Comparison of ENCODE assay signal across 8 cellular contexts in the genomic region with DNA sequence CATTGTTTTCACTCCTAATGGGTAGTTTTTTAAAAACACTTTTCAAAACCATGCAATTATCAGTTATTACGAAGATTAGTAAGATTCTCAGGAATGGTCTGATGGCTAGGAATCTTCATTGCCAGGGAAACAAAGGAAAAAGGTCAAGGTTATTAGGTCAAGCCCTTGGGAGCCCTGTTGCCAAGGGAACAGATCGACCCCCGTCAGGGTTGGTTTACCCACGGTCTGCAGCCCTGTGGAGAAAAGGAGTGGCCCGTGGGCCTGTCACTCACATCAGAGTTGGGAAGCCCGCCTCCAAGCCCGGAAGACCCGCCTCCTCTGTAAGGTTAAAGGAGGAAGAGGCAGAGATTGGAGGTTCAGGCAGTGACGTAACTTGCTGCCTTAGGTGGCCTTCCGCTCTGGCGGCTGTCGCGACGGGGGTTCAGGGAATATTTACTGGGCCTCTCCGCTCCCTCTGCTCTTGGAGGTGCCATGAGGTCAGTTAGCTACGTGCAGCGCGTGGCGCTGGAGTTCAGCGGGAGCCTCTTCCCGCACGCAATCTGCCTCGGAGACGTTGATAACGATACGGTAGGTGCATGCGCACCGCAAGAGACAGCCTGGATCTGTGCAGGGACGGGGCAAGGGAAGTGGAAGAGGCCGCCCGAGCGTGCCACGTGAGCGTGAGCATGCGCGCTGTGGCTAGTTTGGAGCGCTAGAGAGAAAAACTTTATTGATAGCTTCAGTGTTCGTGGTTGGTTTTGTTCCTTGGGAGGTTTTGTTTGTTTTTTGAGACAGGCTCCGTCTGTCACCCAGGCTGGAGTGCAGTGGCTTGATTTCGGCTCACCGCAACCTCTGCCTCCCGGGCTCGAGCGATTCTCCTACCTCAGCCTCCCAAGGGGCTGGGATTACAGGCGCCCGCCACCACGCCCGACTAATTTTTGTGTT. TPM values are rescaled to one million over a fixed set of nuclear protein-coding genes. Genes with fewer than 3 reads are reported as not detected.
A peak's percentile ranks its signal among the peaks of the same experiment; 100 is the strongest.
DNase-seq lines count a peak whose midpoint lies in the region; ATAC-seq and TF ChIP-seq lines count a peak whose summit lies in the region.

A gene (plus strand): TSS at position 379 of the 924 bp plus-strand sequence. CDS start 93 bp downstream, at position 472.

- H3K56ac ChIP-seq in H9 (ENCODE audit: insufficient read length, low read depth, low read length) = no peak within 1 kb of the TSS

- ATAC-seq in natural killer cell treated with Interleukin-12 subunit alpha and Interleukin-12 subunit beta and Interleukin-15 and Interleukin-18, amount 100 ng/mL, for 72 hours = peak; percentile 99
- peak; percentile 96 for ATAC-seq in stimulated activated naive CD8-positive, alpha-beta T cell treated with anti-CD3 and anti-CD28 coated beads, Interleukin-15, Interleukin-2, amounts not matched to agents 100 U/mL and 50 U/mL, for 24 hours

- H3K4me1 Mint-ChIP-seq in H9 = peaks cover 13 to 14% of the 10 kb centered on the region in 2 experiments
- peaks cover 13 to 14% of the 10 kb centered on the region in 2 donors for H3K4me1 Mint-ChIP-seq in natural killer cell treated with Interleukin-12 subunit alpha and Interleukin-12 subunit beta and Interleukin-15 and Interleukin-18, amount 100 ng/mL, for 72 hours (ENCODE audit: low read depth in 2 of 2)

- H2BK5ac ChIP-seq in H9 (ENCODE audit: insufficient read length, low read length) = peak within 1 kb of the TSS; percentile 65

- peak within 1 kb of the TSS; percentile 100 for H3K27ac Mint-ChIP-seq in H9
- peak within 1 kb of the TSS; percentile 93 to 99 for H3K27ac Mint-ChIP-seq in natural killer cell treated with Interleukin-12 subunit alpha and Interleukin-12 subunit beta and Interleukin-15 and Interleukin-18, amount 100 ng/mL, for 72 hours

- H3K4ac ChIP-seq in H9 (ENCODE audit: low read depth, low read length) = no peak within 1 kb of the TSS

- peak within 1 kb of the TSS; percentile 95 for H3K9ac ChIP-seq in ES-I3 (ENCODE audit: low read depth, low read length)
- H3K9ac ChIP-seq in H9 (ENCODE audit: extremely low read depth, insufficient read length, low read length) = peak within 1 kb of the TSS; percentile 85

- H2AK5ac ChIP-seq in H9 (ENCODE audit: insufficient read length, low read length) = no peak within 1 kb of the TSS

- peak within 1 kb of the TSS; percentile 95 to 100 for H3K4me3 Mint-ChIP-seq in H9
- H3K4me3 Mint-ChIP-seq in natural killer cell treated with Interleukin-12 subunit alpha and Interleukin-12 subunit beta and Interleukin-15 and Interleukin-18, amount 100 ng/mL, for 72 hours = peak within 1 kb of the TSS; percentile 100

- peak within 1 kb of the TSS; percentile 59 for H4K5ac ChIP-seq in H9 (ENCODE audit: insufficient read length, low read depth, low read length)

- H2BK20ac ChIP-seq in H9 (ENCODE audit: low read depth, low read length, poor library complexity, severe bottlenecking) = no peak within 1 kb of the TSS

- H3K27me3 ChIP-seq in H9 (ENCODE audit: insufficient read depth, low read length) (no peaks in the 10 kb centered on the region), MG63 (no peaks in the 10 kb centered on the region)

- H3K79me1 ChIP-seq in H9 (ENCODE audit: insufficient read depth, low read depth, low read length, poor library complexity, severe bottlenecking) = no peaks in the 10 kb centered on the region

- H3K14ac ChIP-seq in H9 (ENCODE audit: insufficient read depth, low read length) = peak within 1 kb of the TSS; percentile 90

- peaks cover 7 to 20% (median 10%) of the 10 kb centered on the region in 3 experiments; a peak in 6 of 7 replicates for H3K36me3 Mint-ChIP-seq in H9 (ENCODE audit: insufficient read depth in 1 of 3, low read depth in 3 of 3)
- no peaks in the 10 kb centered on the region for H3K36me3 Mint-ChIP-seq in natural killer cell treated with Interleukin-12 subunit alpha and Interleukin-12 subunit beta and Interleukin-15 and Interleukin-18, amount 100 ng/mL, for 72 hours

- no peaks in the 10 kb centered on the region; a peak in 1 of 5 replicates for H3K9me3 Mint-ChIP-seq in H9
- no peaks in the 10 kb centered on the region for H3K9me3 Mint-ChIP-seq in natural killer cell treated with Interleukin-12 subunit alpha and Interleukin-12 subunit beta and Interleukin-15 and Interleukin-18, amount 100 ng/mL, for 72 hours

- no peak within 1 kb of the TSS for H4K8ac ChIP-seq in H9 (replicated peaks; ENCODE audit: insufficient read length, low read depth, low read length)

- H2BK12ac ChIP-seq in H9 (ENCODE audit: insufficient read length, low read depth, low read length) = no peak within 1 kb of the TSS

- H3K18ac ChIP-seq in H9 (ENCODE audit: insufficient read length, low read depth, low read length) = peak within 1 kb of the TSS; percentile 85

- no peaks in the 10 kb centered on the region for H3K79me2 ChIP-seq in H9 (ENCODE audit: insufficient read depth, low read length)

- H3K4me1 ChIP-seq in ES-I3 (ENCODE audit: insufficient read depth, low read length) (no peaks in the 10 kb centered on the region), H9 (ENCODE audit: insufficient read depth, low read length) (no peaks in the 10 kb centered on the region)

- peaks cover 2% of the 10 kb centered on the region; the same call in 1 of the 2 replicates for H3K36me3 ChIP-seq in ES-I3 (ENCODE audit: insufficient read depth, low read length)
- peaks cover 13% of the 10 kb centered on the region for H3K36me3 ChIP-seq in MG63

- H3K4me2 ChIP-seq in H9 (ENCODE audit: insufficient read depth, insufficient read length, low read length) = peak within 1 kb of the TSS; percentile 36

- H3K4me3 ChIP-seq in MG63 = peak within 1 kb of the TSS; percentile 84
- peak within 1 kb of the TSS; percentile 77 for H3K4me3 ChIP-seq in fibroblast of pulmonary artery (replicated peaks; ENCODE audit: low read depth, low read length)

- no peak within 1 kb of the TSS for H2BK15ac ChIP-seq in H9 (ENCODE audit: low read depth, low read length)

- peak within 1 kb of the TSS; percentile 68 for H3K27ac ChIP-seq in H9 (ENCODE audit: insufficient read length, low read depth, low read length)

- no peaks in the 10 kb centered on the region; the same call in 1 of the 2 replicates for H3K27me3 Mint-ChIP-seq in H9 (ENCODE audit: low read depth)
- H3K27me3 Mint-ChIP-seq in natural killer cell treated with Interleukin-12 subunit alpha and Interleukin-12 subunit beta and Interleukin-15 and Interleukin-18, amount 100 ng/mL, for 72 hours = no peaks in the 10 kb centered on the region

- H3T11ph ChIP-seq in H9 (ENCODE audit: low read length) = no peak within 1 kb of the TSS

- no peak within 1 kb of the TSS for H4K91ac ChIP-seq in H9 (ENCODE audit: insufficient read length, low read depth, low read length)

- H3K9me3 ChIP-seq in ES-I3 (ENCODE audit: control insufficient read depth, insufficient read depth, low read length) (no peaks in the 10 kb centered on the region), H9 (ENCODE audit: control insufficient read depth, low read depth, low read length) (no peaks in the 10 kb centered on the region), MG63 (no peaks in the 10 kb centered on the region)

- WGBS in H9 (ENCODE audit: extremely low coverage, insufficient read length, low lambda C conversion rate) = no CpG with 5 or more reads among the region's 48 CpGs

- H3K23ac ChIP-seq in H9 (ENCODE audit: insufficient read length, low read depth, low read length) = no peak within 1 kb of the TSS

- no peak for TF ChIP-seq CTCF in H9 (conservative IDR thresholded peaks at IDR 0.05)
- no peak for TF ChIP-seq CTCF in fibroblast of pulmonary artery (IDR thresholded peaks at IDR 0.05; ENCODE audit: low read length, missing control alignments)

- H3K23me2 ChIP-seq in H9 (ENCODE audit: insufficient read length, low read depth, low read length, poor library complexity, severe bottlenecking) = no peaks in the 10 kb centered on the region

- H2AFZ ChIP-seq in H9 (ENCODE audit: low read length) = no peak within 1 kb of the TSS

- DNase-seq in H9 = peak; percentile 100
- peak; percentile 98 for DNase-seq in MG63
- peak; percentile 76 for DNase-seq in SHP77 treated with DMSO at 0.1 percent for 48 hours (lab: John Stamatoyannopoulos, UW)
- DNase-seq in activated effector memory CD4-positive, alpha-beta T cell treated with anti-CD3 and anti-CD28 coated beads, Interleukin-2, amount 50 U/mL, for 16 hours = peak; percentile 98
- peak; percentile 98 for DNase-seq in fibroblast of pulmonary artery (ENCODE audit: low read depth)
- peak; percentile 97 for DNase-seq in natural killer cell treated with Interleukin-12 subunit alpha and Interleukin-12 subunit beta and Interleukin-15 and Interleukin-18, amount 100 ng/mL, for 72 hours (ENCODE audit: low spot score)
- peak; percentile 95 for DNase-seq in stimulated activated naive CD8-positive, alpha-beta T cell treated with anti-CD3 and anti-CD28 coated beads, Interleukin-15, Interleukin-2, amounts not matched to agents 100 U/mL and 50 U/mL, for 24 hours

- H4K20me1 ChIP-seq in H9 (ENCODE audit: control insufficient read depth, insufficient read depth, insufficient read length) = no peaks in the 10 kb centered on the region

- no peak within 1 kb of the TSS for H2BK120ac ChIP-seq in H9 (ENCODE audit: low read depth, low read length, poor library complexity, severe bottlenecking)

RNA-seq across cellular contexts. Expression of the gene that starts here (rescaled TPM):
- 32.7 and 41.6 TPM in 2 replicates for total RNA-seq in H9 (2021)
- 12.5 and 14.6 TPM in 2 replicates for total RNA-seq in MG63 (2014; rRNA removed; shearing (Covaris generic); ENCODE audit: low replicate concordance)
- total RNA-seq in natural killer cell treated with Interleukin-12 subunit alpha and Interleukin-12 subunit beta and Interleukin-15 and Interleukin-18, amount 100 ng/mL, for 72 hours = 10 to 100 TPM; 28.2 to 65.1 TPM

Comparison
In these comparisons a context has a peak if more than half of its experiments do, and no peak if none do; other contexts are left out.
1. Peak in every context shown above with its lines: DNase-seq, ATAC-seq, H3K4me3 ChIP-seq and H3K27ac ChIP-seq.